ENCODE assay signal across 8 cellular contexts in the genomic region with DNA sequence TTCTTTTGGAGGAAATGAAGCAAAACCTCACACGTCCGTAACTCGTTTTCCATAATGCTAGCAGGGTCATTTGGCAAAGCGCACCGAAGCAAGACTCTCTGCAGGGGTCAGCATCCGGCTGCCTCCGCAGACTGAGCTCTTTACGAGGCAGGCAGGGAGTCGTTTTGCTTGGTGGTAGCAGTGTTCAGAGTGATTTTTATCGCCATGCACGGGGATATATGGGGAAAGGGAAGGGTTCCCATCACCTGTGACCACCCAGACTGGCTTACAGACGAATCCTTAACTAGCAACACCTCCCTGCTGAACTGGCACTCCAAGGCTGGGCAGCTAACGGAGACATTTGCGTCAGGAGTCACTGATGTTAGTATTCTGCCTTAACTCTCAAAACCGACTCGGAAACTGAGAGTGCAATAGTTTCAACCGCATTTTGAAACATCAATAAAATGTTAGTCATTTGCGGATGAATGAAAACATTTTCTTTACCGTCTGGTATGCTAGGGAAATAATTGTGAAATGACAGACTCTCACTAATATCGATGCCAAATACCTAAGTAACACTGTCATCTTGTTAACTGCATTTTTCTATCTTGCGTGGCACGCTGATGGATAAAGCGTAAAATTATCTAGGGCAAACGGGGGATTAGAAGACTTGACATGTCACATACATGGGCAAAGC. TPM values are rescaled to one million over a fixed set of nuclear protein-coding genes. Genes with fewer than 3 reads are reported as not detected.
DNase-seq lines count a peak whose midpoint lies in the region; ATAC-seq, FAIRE-seq and TF ChIP-seq lines count a peak whose summit lies in the region.

No MANE protein-coding gene starts in this region.

- H3K4me2 ChIP-seq in smooth muscle cell, result peak overlapping the region; percentile 95

- ATAC-seq in GM19467 (IDR thresholded peaks at IDR 0.05; ENCODE audit: unreplicated experiment) (peak; percentile 60), HG03460 (IDR thresholded peaks at IDR 0.05; ENCODE audit: unreplicated experiment) (peak; percentile 45)

- peaks cover 4% of the 10 kb centered on the region for H3F3A ChIP-seq in smooth muscle cell (ENCODE audit: low read depth)

- peaks cover 28% of the 10 kb centered on the region for H3K27me3 ChIP-seq in smooth muscle cell (ENCODE audit: low read depth)

- H3K27ac ChIP-seq in smooth muscle cell (ENCODE audit: low read depth), result peak overlapping the region; percentile 87

- peak overlapping the region; percentile 85 for H3K9ac ChIP-seq in smooth muscle cell (ENCODE audit: low read depth)

- H2AFZ ChIP-seq in smooth muscle cell (ENCODE audit: low read depth), result peak overlapping the region; percentile 99

- DNase-seq in DMS53 treated with DMSO at 0.1 percent for 48 hours (lab: John Stamatoyannopoulos, UW; ENCODE audit: unreplicated experiment), result peak; percentile 80
- peak; percentile 59 for DNase-seq in NOMO-1 treated with DMSO at 0.1 percent for 48 hours (lab: John Stamatoyannopoulos, UW; ENCODE audit: unreplicated experiment)
- DNase-seq in cardiac fibroblast (ENCODE audit: low read depth in 2 of 2), result peak; percentile 77 to 98
- no peak for DNase-seq in smooth muscle cell (lab: John Stamatoyannopoulos, UW; ENCODE audit: unreplicated experiment)
- DNase-seq in urothelium cell line (ENCODE audit: low spot score), result no peak

- H4K20me1 ChIP-seq in smooth muscle cell (ENCODE audit: low read depth), result no peaks in the 10 kb centered on the region

- TF ChIP-seq CTCF in cardiac fibroblast (IDR thresholded peaks at IDR 0.05; ENCODE audit: low read depth, low read length) (no peak), smooth muscle cell (IDR thresholded peaks at IDR 0.05; ENCODE audit: borderline replicate concordance, insufficient read depth, poor library complexity, severe bottlenecking) (no peak)

- under 1% methylated on average over 24 of the region's 24 CpGs for WGBS in smooth muscle cell (ENCODE audit: low lambda C conversion rate)

- peak; percentile 5 for FAIRE-seq in islet of Langerhans (lab: Jason Lieb, UNC)
- no peak for FAIRE-seq in urothelium cell line (lab: Jason Lieb, UNC)

- H3K4me3 ChIP-seq in cardiac fibroblast (replicated peaks in 1 of 2; ENCODE audit: low read depth in 2 of 2, low read length in 2 of 2) (peak overlapping the region; percentile 66 to 78), smooth muscle cell (peak overlapping the region; percentile 81)

- H3K36me3 ChIP-seq in smooth muscle cell (ENCODE audit: low read depth), result no peaks in the 10 kb centered on the region

- H3K9me3 ChIP-seq in smooth muscle cell (replicated peaks; ENCODE audit: low read depth), result no peaks in the 10 kb centered on the region

- no peaks in the 10 kb centered on the region for H3K4me1 ChIP-seq in smooth muscle cell (ENCODE audit: low read depth)

- no peaks in the 10 kb centered on the region for H3K79me2 ChIP-seq in smooth muscle cell (ENCODE audit: low read depth)

RNA-seq across cellular contexts. Expression of gene NEGR1, which starts 2.2 kb away (rescaled TPM):
- 0.09 and 0.27 TPM in 2 replicates for total RNA-seq in smooth muscle cell
- 0.02 TPM in 1 of 2 replicates, not detected in the other for polyA plus RNA-seq in smooth muscle cell

Comparison
In these comparisons a context has a peak if more than half of its experiments do, and no peak if none do; other contexts are left out.
1. DNase-seq: peak in DMS53 treated with DMSO at 0.1 percent for 48 hours (single experiment), NOMO-1 treated with DMSO at 0.1 percent for 48 hours (single experiment) and cardiac fibroblast (2 of 2); none in smooth muscle cell (single experiment) and urothelium cell line (single experiment).